22 cellular contexts compared by ENCODE assay signal in the genomic region with DNA sequence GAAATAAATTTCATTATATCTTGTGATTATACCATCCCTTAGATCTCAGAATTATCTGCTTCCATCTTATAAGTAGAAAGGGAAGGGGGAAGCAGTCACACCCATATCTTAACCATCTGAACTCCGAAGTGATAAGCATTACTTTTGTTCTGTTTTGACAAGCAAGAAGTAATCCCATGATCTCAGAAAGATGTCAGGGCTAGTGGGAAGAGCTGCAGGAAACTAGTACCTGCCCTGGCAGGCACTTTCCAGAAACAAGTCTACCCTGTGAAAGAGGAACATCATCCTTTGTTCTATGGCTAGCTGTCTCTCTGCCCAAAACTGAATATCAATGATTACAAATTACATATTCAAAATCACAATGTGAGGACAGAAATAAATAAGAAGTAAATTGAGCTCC.
DNase-seq lines count a peak whose midpoint lies in the region; ATAC-seq, FAIRE-seq and TF ChIP-seq lines count a peak whose summit lies in the region.
"Had no signal": no experiment of that assay in that cellular context is flagged by ENCODE, and none has a peak within 500 bp of the region (broad histone marks: within the 10 kb centered on the region; RNA-seq: fewer than 3 reads in every experiment).

No MANE protein-coding gene starts in this region.

- FAIRE-seq in GM12878 (lab: Jason Lieb, UNC): no peak
- FAIRE-seq in HTR-8/SVneo (lab: Jason Lieb, UNC): no peak
- FAIRE-seq: A204.1, GM12892, H54 had no signal

- no peak for TF ChIP-seq EP300 in GM12878 (IDR thresholded peaks at IDR 0.05; ENCODE audit: borderline replicate concordance in 1 of 2, control insufficient read depth in 1 of 2, low read depth in 2 of 2, low read length in 2 of 2)

- H3K27ac ChIP-seq in GM12878 (ENCODE audit: control insufficient read depth, insufficient read depth): no peak overlapping the region
- H3K27ac ChIP-seq in epithelial cell of prostate: no peak overlapping the region
- H3K27ac ChIP-seq in foreskin keratinocyte: no peak overlapping the region
- H3K27ac ChIP-seq: 22Rv1, BLaER1, C4-2B had no signal

- no peaks in the 10 kb centered on the region for H3K9me3 ChIP-seq in GM12878 (replicated peaks; ENCODE audit: control insufficient read depth, insufficient read depth, low read length)
- H3K9me3 ChIP-seq: BLaER1, Caco-2, HAP-1 had no signal

- in situ Hi-C loops in GM12878 (cut with MboI): no loop called here

- intact Hi-C loops in GM12878 (cut with micrococcal nuclease; ENCODE audit: unreplicated experiment): no loop called here

- no peak for TF ChIP-seq RAD21 in GM12878 (IDR thresholded peaks at IDR 0.05; ENCODE audit: insufficient read depth, low read depth, low read length)

- TF ChIP-seq CTCF in GM12878 (IDR thresholded peaks at IDR 0.05 in 2 of 3, conservative IDR thresholded peaks at IDR 0.05 in 1 of 3; ENCODE audit: control insufficient read depth in 2 of 3, extremely low read depth in 1 of 3, insufficient read depth in 1 of 3, low read depth in 3 of 3, low read length in 3 of 3) (no peak), foreskin keratinocyte (conservative IDR thresholded peaks at IDR 0.05) (no peak)

- TF ChIP-seq POLR2A in GM12878 (IDR thresholded peaks at IDR 0.05; ENCODE audit: low read depth, low read length): no peak

- no peak overlapping the region for H3K4me2 ChIP-seq in GM12878 (ENCODE audit: control insufficient read depth, insufficient read depth)
- H3K4me2 ChIP-seq: BLaER1 had no signal

- no TSS peak for BruUV-seq in GM12878 (replicated peaks; lab: Mats Ljungman, UMichigan)

- no peak overlapping the region for H3K9ac ChIP-seq in GM12878 (ENCODE audit: control insufficient read depth, insufficient read depth, low read length)
- H3K9ac ChIP-seq: BLaER1 had no signal

- CTCF ChIA-PET in GM12878 (lab: Yijun Ruan, JAX): interaction anchor here (1.0 to 1.6 kb wide), 3 partner anchors 10 to 29 kb away, joined by 3 read pairs; no protein-coding TSS in a partner anchor

- ATAC-seq in GM12878 (no peak), foreskin keratinocyte (no peak)
- ATAC-seq: CD8-positive, alpha-beta T cell had no signal

- H3K4me3 ChIP-seq in GM12878: 0 out of 2 replicates have a peak overlapping the region, but pooled peaks have one; percentile 7
- H3K4me3 ChIP-seq: BLaER1, HAP-1 had no signal

- H3K79me2 ChIP-seq in GM12878 (ENCODE audit: control insufficient read depth, insufficient read depth, low read length): no peaks in the 10 kb centered on the region

- H3K4me1 ChIP-seq in GM12878 (ENCODE audit: control insufficient read depth, insufficient read depth, low read length) (no peaks in the 10 kb centered on the region), foreskin keratinocyte (no peaks in the 10 kb centered on the region)
- H3K4me1 ChIP-seq: BLaER1, Caco-2, HAP-1 had no signal

- DNase-seq in NCI-H82 (lab: John Stamatoyannopoulos, UW) (peak; percentile 16), NCI-H82 treated with DMSO at 0.1 percent for 48 hours (lab: John Stamatoyannopoulos, UW; ENCODE audit: unreplicated experiment) (no peak), GM12878 (ENCODE audit: low read depth, low spot score) (no peak), epithelial cell of prostate (ENCODE audit: low read depth, low spot score) (peak; percentile 14), foreskin keratinocyte (peak; percentile 42 to 68), HTR-8/SVneo (ENCODE audit: insufficient read length, low spot score) (no peak)
- no peak for DNase-seq in stimulated activated CD4-positive, alpha-beta T cell treated with anti-CD3 and anti-CD28 coated beads, Interleukin-2, amount 100 ng/mL, for 24 hours
- no peak for DNase-seq in effector CD4-positive, alpha-beta T cell
- DNase-seq: Caco-2; CD4-positive, CD25-positive, alpha-beta regulatory T cell; CD8-positive, alpha-beta T cell; DMS53; DMS79 treated with DMSO at 0.1 percent for 48 hours; GF-D8; GOT3 had no signal

- H4K20me1 ChIP-seq in GM12878 (ENCODE audit: control insufficient read depth, insufficient read depth): no peaks in the 10 kb centered on the region
- H4K20me1 ChIP-seq: BLaER1 had no signal

- WGBS in GM12878 (ENCODE audit: insufficient coverage, insufficient replicate concordance, low lambda C conversion rate, missing lambda C conversion rate): 57% methylated on average over 1 of the region's 1 CpG

- SMC1A ChIA-PET in GM12878 (lab: Charles Lee; ENCODE audit: uncharacterized antibody, unreplicated experiment): interaction anchor here (0.6 to 3.3 kb wide), 4 partner anchors 8 to 26 kb away, joined by 3 to 10 read pairs (median 6); no protein-coding TSS in a partner anchor

- RAD21 ChIA-PET in GM12878 (lab: Charles Lee; ENCODE audit: unreplicated experiment): interaction anchor here (0.6 kb wide), 1 partner anchor 173 kb away, joined by 3 read pairs; no protein-coding TSS in a partner anchor

- no peaks in the 10 kb centered on the region for H3K27me3 ChIP-seq in GM12878 (replicated peaks in 1 of 2; ENCODE audit: control insufficient read depth in 2 of 2, insufficient read depth in 2 of 2, low read length in 1 of 2)
- no peaks in the 10 kb centered on the region for H3K27me3 ChIP-seq in foreskin keratinocyte
- H3K27me3 ChIP-seq: BLaER1 had no signal

- no peak overlapping the region for H2AFZ ChIP-seq in GM12878 (ENCODE audit: control insufficient read depth, low read depth, low read length)

- POLR2A ChIA-PET in GM12878 (lab: Charles Lee): no interaction called here

- no peaks in the 10 kb centered on the region for H3K36me3 ChIP-seq in GM12878 (ENCODE audit: control insufficient read depth in 2 of 2, insufficient read depth in 2 of 2, low read length in 1 of 2)
- H3K36me3 ChIP-seq: BLaER1, HAP-1 had no signal

TF ChIP-seq in GM12878, 131 proteins besides CTCF, POLR2A, EP300 and RAD21 (continues in another document):
- no peak for TF ChIP-seq FOS (IDR thresholded peaks at IDR 0.05; ENCODE audit: borderline replicate concordance, extremely low read depth, insufficient read length)
- TF ChIP-seq ZBTB4 (CRISPR knock-in tag; IDR thresholded peaks at IDR 0.05): no peak
- TF ChIP-seq BCL3 (IDR thresholded peaks at IDR 0.05; ENCODE audit: borderline replicate concordance, insufficient read depth, low read depth, low read length, poor library complexity, severe bottlenecking): no peak
- TF ChIP-seq RUNX3 (IDR thresholded peaks at IDR 0.05; ENCODE audit: low read length): no peak
- no peak for TF ChIP-seq KDM1A (IDR thresholded peaks at IDR 0.05; ENCODE audit: borderline replicate concordance)
- TF ChIP-seq MEF2B (IDR thresholded peaks at IDR 0.05; ENCODE audit: partially characterized antibody, poor library complexity, severe bottlenecking): no peak
- TF ChIP-seq SMAD5 (IDR thresholded peaks at IDR 0.05; ENCODE audit: low read depth): no peak
- TF ChIP-seq ATF2 (IDR thresholded peaks at IDR 0.05; ENCODE audit: low read length): no peak

Comparison
In these comparisons a context has a peak if more than half of its experiments do, and no peak if none do; other contexts are left out.
1. DNase-seq: peak in NCI-H82 (single experiment), epithelial cell of prostate (single experiment) and foreskin keratinocyte (2 of 2); none in NCI-H82 treated with DMSO at 0.1 percent for 48 hours (single experiment), GM12878 (single experiment), HTR-8/SVneo (single experiment), stimulated activated CD4-positive, alpha-beta T cell treated with anti-CD3 and anti-CD28 coated beads, Interleukin-2, amount 100 ng/mL, for 24 hours (0 of 2) and effector CD4-positive, alpha-beta T cell (single experiment).